ENCODE assay signal across 8 cellular contexts in genomic region chr5:671459-672328, GRCh38.
DNase-seq lines count a peak whose midpoint lies in the region; ATAC-seq lines count a peak whose summit lies in the region.

No MANE protein-coding gene starts in this region.

- ATAC-seq in HG03442 (IDR thresholded peaks at IDR 0.05; ENCODE audit: unreplicated experiment): peak; percentile 53

- peak overlapping the region; percentile 48 to 57 for H3K4me3 ChIP-seq in mucosa of rectum (ENCODE audit: low read length in 2 of 2)

- peak overlapping the region; percentile 32 to 63 for H3K9ac ChIP-seq in mucosa of rectum (ENCODE audit: low read depth in 1 of 2, low read length in 2 of 2)

- DNase-seq in SKM-1 treated with dmso at 0.1 percent for 144 hours (lab: John Stamatoyannopoulos, UW; ENCODE audit: unreplicated experiment) (peak; percentile 15), SKM-1 (lab: John Stamatoyannopoulos, UW; ENCODE audit: unreplicated experiment) (no peak), NCI-H774 (lab: John Stamatoyannopoulos, UW) (peak; percentile 63), epidermal melanocyte (ENCODE audit: insufficient read length, low spot score) (peak; percentile 73)
- peak; percentile 23 for DNase-seq in activated CD8-positive, alpha-beta memory T cell treated with anti-CD3 and anti-CD28 coated beads, Interleukin-2, amount 50 U/mL, for 24 hours (ENCODE audit: extremely low read depth)
- DNase-seq in stimulated activated CD8-positive, alpha-beta memory T cell treated with anti-CD3 and anti-CD28 coated beads, Interleukin-7, amount 100 ng/mL, for 24 hours (ENCODE audit: low read depth): peak; percentile 41

- H3K27ac ChIP-seq in mucosa of rectum (ENCODE audit: low read depth in 2 of 2, low read length in 2 of 2): peak overlapping the region in 1 of 2 donors; percentile 48

- H3K4me1 ChIP-seq in mucosa of rectum (ENCODE audit: control insufficient read depth in 2 of 2, insufficient read depth in 2 of 2, low read length in 2 of 2): peaks cover 22 to 28% of the 10 kb centered on the region in 2 donors

- H3K27me3 ChIP-seq in mucosa of rectum (ENCODE audit: control insufficient read depth in 2 of 2, insufficient read depth in 2 of 2, low read length in 2 of 2): no peaks in the 10 kb centered on the region

- no peaks in the 10 kb centered on the region for H3K36me3 ChIP-seq in mucosa of rectum (ENCODE audit: control insufficient read depth in 2 of 2, insufficient read depth in 2 of 2, low read length in 2 of 2)

- H3K9me3 ChIP-seq in mucosa of rectum (ENCODE audit: control insufficient read depth in 2 of 2, low read length in 2 of 2): no peaks in the 10 kb centered on the region
